6 cellular contexts compared by ENCODE assay signal in genomic region chr20:51369503-51369902, GRCh38.
"Had no signal": no experiment of that assay in that cellular context is flagged by ENCODE, and none has a peak within 500 bp of the region (broad histone marks: within the 10 kb centered on the region; RNA-seq: fewer than 3 reads in every experiment).

No MANE protein-coding gene starts in this region.

- FAIRE-seq: H1, H54, HepG2, K562 had no signal

- H3K4me2 ChIP-seq: GM23338 had no signal

- ATAC-seq: GM23338, HepG2, K562 had no signal

- H3K4me3 ChIP-seq: GM23338, K562 had no signal

- DNase-seq: H9 had no signal

- H2AFZ ChIP-seq: GM23338 had no signal
